ENCODE assay signal across 24 cellular contexts in genomic region chr16:1541293-1542165, GRCh38. TPM values are rescaled to one million over a fixed set of nuclear protein-coding genes. Genes with fewer than 3 reads are reported as not detected.
DNase-seq lines count a peak whose midpoint lies in the region; ATAC-seq and TF ChIP-seq lines count a peak whose summit lies in the region.
"Had no signal": no experiment of that assay in that cellular context is flagged by ENCODE, and none has a peak within 500 bp of the region (broad histone marks: within the 10 kb centered on the region; RNA-seq: fewer than 3 reads in every experiment).

No MANE protein-coding gene starts in this region.

- H3K4me3 ChIP-seq in WERI-Rb-1 (ENCODE audit: low read depth, low read length) (no peak overlapping the region), esophagus squamous epithelium (no peak overlapping the region)
- H3K4me3 ChIP-seq: dorsolateral prefrontal cortex had no signal

- no peak overlapping the region for H3K4me3 Mint-ChIP-seq in activated CD4-positive, alpha-beta T cell treated with anti-CD3 and anti-CD28 coated beads, Interleukin-2, amount 10 ng/mL, durations not matched to agents 7 days and 5 days
- no peak overlapping the region for H3K4me3 Mint-ChIP-seq in stimulated activated effector memory CD8-positive, alpha-beta T cell treated with anti-CD3 and anti-CD28 coated beads, Interleukin-12 subunit alpha, Interleukin-12 subunit beta, amount 100 ng/mL, for 72 hours
- no peak overlapping the region for H3K4me3 Mint-ChIP-seq in immature natural killer cell
- H3K4me3 Mint-ChIP-seq: CD14-positive monocyte; memory B cell; natural killer cell treated with Interleukin-12 subunit alpha and Interleukin-12 subunit beta and Interleukin-15 and Interleukin-18, amount 100 ng/mL, for 72 hours had no signal

- peaks cover 14 to 95% (median 48%) of the 10 kb centered on the region in 3 donors for H3K4me1 ChIP-seq in esophagus squamous epithelium

- H3K36me3 Mint-ChIP-seq in activated CD4-positive, alpha-beta T cell treated with anti-CD3 and anti-CD28 coated beads, Interleukin-2, amount 10 ng/mL, durations not matched to agents 7 days and 5 days (ENCODE audit: low read depth): peaks cover 67% of the 10 kb centered on the region
- H3K36me3 Mint-ChIP-seq in stimulated activated effector memory CD8-positive, alpha-beta T cell treated with anti-CD3 and anti-CD28 coated beads, Interleukin-12 subunit alpha, Interleukin-12 subunit beta, amount 100 ng/mL, for 72 hours: peaks cover 33% of the 10 kb centered on the region
- H3K36me3 Mint-ChIP-seq in immature natural killer cell: no peaks in the 10 kb centered on the region
- H3K36me3 Mint-ChIP-seq: memory B cell; natural killer cell treated with Interleukin-12 subunit alpha and Interleukin-12 subunit beta and Interleukin-15 and Interleukin-18, amount 100 ng/mL, for 72 hours had no signal

- ATAC-seq in stimulated activated effector memory CD8-positive, alpha-beta T cell treated with anti-CD3 and anti-CD28 coated beads, Interleukin-12 subunit alpha, Interleukin-12 subunit beta, amount 100 ng/mL, for 72 hours: no peak
- ATAC-seq: natural killer cell treated with Interleukin-12 subunit alpha and Interleukin-12 subunit beta and Interleukin-15 and Interleukin-18, amount 100 ng/mL, for 72 hours had no signal

- TF ChIP-seq POLR2A in esophagus squamous epithelium (IDR thresholded peaks at IDR 0.05): no peak

- WGBS in esophagus squamous epithelium, 2 donors: 93% methylated on average over 14 of the region's 41 CpGs; no CpG with 5 or more reads in 1 of the 2 donors

- peaks cover 83% of the 10 kb centered on the region for H3K4me1 Mint-ChIP-seq in activated CD4-positive, alpha-beta T cell treated with anti-CD3 and anti-CD28 coated beads, Interleukin-2, amount 10 ng/mL, durations not matched to agents 7 days and 5 days
- peaks cover 51% of the 10 kb centered on the region for H3K4me1 Mint-ChIP-seq in stimulated activated effector memory CD8-positive, alpha-beta T cell treated with anti-CD3 and anti-CD28 coated beads, Interleukin-12 subunit alpha, Interleukin-12 subunit beta, amount 100 ng/mL, for 72 hours
- H3K4me1 Mint-ChIP-seq in immature natural killer cell: peaks cover 46 to 68% of the 10 kb centered on the region in 2 donors

- H3K27me3 ChIP-seq in WERI-Rb-1 (ENCODE audit: insufficient read depth, low read depth, severe bottlenecking): no peaks in the 10 kb centered on the region
- no peaks in the 10 kb centered on the region for H3K27me3 ChIP-seq in esophagus squamous epithelium
- H3K27me3 ChIP-seq: dorsolateral prefrontal cortex had no signal

- H3K9me3 Mint-ChIP-seq in activated CD4-positive, alpha-beta T cell treated with anti-CD3 and anti-CD28 coated beads, Interleukin-2, amount 10 ng/mL, durations not matched to agents 7 days and 5 days: no peaks in the 10 kb centered on the region
- no peaks in the 10 kb centered on the region for H3K9me3 Mint-ChIP-seq in stimulated activated effector memory CD8-positive, alpha-beta T cell treated with anti-CD3 and anti-CD28 coated beads, Interleukin-12 subunit alpha, Interleukin-12 subunit beta, amount 100 ng/mL, for 72 hours
- H3K9me3 Mint-ChIP-seq in immature natural killer cell: no peaks in the 10 kb centered on the region
- H3K9me3 Mint-ChIP-seq: CD14-positive monocyte; memory B cell; natural killer cell treated with Interleukin-12 subunit alpha and Interleukin-12 subunit beta and Interleukin-15 and Interleukin-18, amount 100 ng/mL, for 72 hours had no signal

- no peak for DNase-seq in activated CD4-positive, alpha-beta T cell treated with anti-CD3 and anti-CD28 coated beads, Interleukin-2, amount 10 ng/mL, durations not matched to agents 7 days and 5 days
- no peak for DNase-seq in activated CD4-positive, alpha-beta T cell treated with anti-CD3 and anti-CD28 coated beads for 4 hours
- DNase-seq in WERI-Rb-1: peak; percentile 26
- DNase-seq in esophagus squamous epithelium (lab: John Stamatoyannopoulos, UW): no peak
- no peak for DNase-seq in stimulated activated effector memory CD8-positive, alpha-beta T cell treated with anti-CD3 and anti-CD28 coated beads, Interleukin-12 subunit alpha, Interleukin-12 subunit beta, amount 100 ng/mL, for 72 hours (ENCODE audit: low spot score in 2 of 2)
- no peak for DNase-seq in OCI-M2 (lab: John Stamatoyannopoulos, UW; ENCODE audit: unreplicated experiment)
- DNase-seq in NCI-H1436 (lab: John Stamatoyannopoulos, UW): no peak
- no peak for DNase-seq in immature natural killer cell
- DNase-seq: activated CD4-positive, CD25-positive, alpha-beta regulatory T cell; DMS 273 treated with DMSO at 0.1 percent for 48 hours; dorsolateral prefrontal cortex; GDM1; glutamatergic neuron; NCI-H1417; NCI-H2171; posterior cingulate gyrus; small intestine; stimulated activated CD4-positive, alpha-beta T cell treated with anti-CD3 and anti-CD28 coated beads, Interleukin-4, amount 100 ng/mL, for 24 hours had no signal

- H3K27me3 Mint-ChIP-seq in activated CD4-positive, alpha-beta T cell treated with anti-CD3 and anti-CD28 coated beads, Interleukin-2, amount 10 ng/mL, durations not matched to agents 7 days and 5 days: no peaks in the 10 kb centered on the region
- H3K27me3 Mint-ChIP-seq in immature natural killer cell (ENCODE audit: low read depth in 3 of 3): peaks cover 0 to 4% (median 0%) of the 10 kb centered on the region in 3 donors
- H3K27me3 Mint-ChIP-seq: memory B cell; natural killer cell treated with Interleukin-12 subunit alpha and Interleukin-12 subunit beta and Interleukin-15 and Interleukin-18, amount 100 ng/mL, for 72 hours had no signal

- H3K36me3 ChIP-seq in WERI-Rb-1 (no peaks in the 10 kb centered on the region; the same call in 1 of the 2 replicates), esophagus squamous epithelium (peaks cover 7 to 64% (median 10%) of the 10 kb centered on the region in 3 donors)

- H3K27ac ChIP-seq in WERI-Rb-1 (peak overlapping the region; percentile 94), esophagus squamous epithelium (peak overlapping the region in 3 of 4 donors; percentile 77 to 86 (median 82))

- intact Hi-C loops in esophagus squamous epithelium (cut with DNase I): no loop called here

- H3K9me3 ChIP-seq in WERI-Rb-1 (ENCODE audit: severe bottlenecking): no peaks in the 10 kb centered on the region
- H3K9me3 ChIP-seq in esophagus squamous epithelium: no peaks in the 10 kb centered on the region

- CTCF ChIA-PET in activated CD4-positive, alpha-beta T cell treated with anti-CD3 and anti-CD28 coated beads, Interleukin-2, amount 10 ng/mL, durations not matched to agents 7 days and 5 days (lab: Charles Lee): no interaction called here

- peak overlapping the region; percentile 73 for H3K27ac Mint-ChIP-seq in activated CD4-positive, alpha-beta T cell treated with anti-CD3 and anti-CD28 coated beads, Interleukin-2, amount 10 ng/mL, durations not matched to agents 7 days and 5 days
- peak overlapping the region; percentile 92 for H3K27ac Mint-ChIP-seq in stimulated activated effector memory CD8-positive, alpha-beta T cell treated with anti-CD3 and anti-CD28 coated beads, Interleukin-12 subunit alpha, Interleukin-12 subunit beta, amount 100 ng/mL, for 72 hours
- H3K27ac Mint-ChIP-seq in immature natural killer cell: no peak overlapping the region
- H3K27ac Mint-ChIP-seq: memory B cell had no signal

- POLR2A ChIA-PET in activated CD4-positive, alpha-beta T cell treated with anti-CD3 and anti-CD28 coated beads, Interleukin-2, amount 10 ng/mL, durations not matched to agents 7 days and 5 days (lab: Charles Lee): interaction anchor here (0.6 kb wide), 1 partner anchor 34 kb away, joined by 3 read pairs; no protein-coding TSS in a partner anchor

- TF ChIP-seq CTCF in WERI-Rb-1 (IDR thresholded peaks at IDR 0.05; ENCODE audit: low read depth, low read length): no peak
- TF ChIP-seq CTCF in esophagus squamous epithelium (IDR thresholded peaks at IDR 0.05): no peak

RNA-seq across cellular contexts. Expression of gene TMEM204, which starts 8.1 kb away (rescaled TPM):
- total RNA-seq in activated CD4-positive, alpha-beta T cell treated with anti-CD3 and anti-CD28 coated beads, Interleukin-2, amount 10 ng/mL, durations not matched to agents 7 days and 5 days: 10 to 100 TPM; 60.6 to 73.5 TPM
- 10 to 100 TPM in 1 of 4 donors, 1 to 10 TPM in 3; 4.3 to 32.4 (median 7.9) TPM for total RNA-seq in esophagus squamous epithelium
- 10 to 100 TPM; 23.0 to 41.0 (median 38.3) TPM for polyA plus RNA-seq in immature natural killer cell
- total RNA-seq: LHCN-M2, SK-MEL-5 had no signal

RNA-seq across cellular contexts. Expression of gene TELO2, which starts 48.4 kb away (rescaled TPM):
- total RNA-seq in activated CD4-positive, alpha-beta T cell treated with anti-CD3 and anti-CD28 coated beads, Interleukin-2, amount 10 ng/mL, durations not matched to agents 7 days and 5 days: 10 to 100 TPM; 49.1 to 65.5 TPM
- 10 to 100 TPM; 17.0 to 29.3 (median 21.4) TPM for total RNA-seq in esophagus squamous epithelium
- 10 to 100 TPM; 12.0 to 16.4 (median 12.3) TPM for polyA plus RNA-seq in immature natural killer cell

RNA-seq across cellular contexts. Expression of gene PTX4, which starts 52.8 kb away (rescaled TPM):
- not detected for total RNA-seq in activated CD4-positive, alpha-beta T cell treated with anti-CD3 and anti-CD28 coated beads, Interleukin-2, amount 10 ng/mL, durations not matched to agents 7 days and 5 days
- total RNA-seq in esophagus squamous epithelium: not detected
- not detected for polyA plus RNA-seq in immature natural killer cell
- total RNA-seq: LHCN-M2, SK-MEL-5 had no signal
- polyA plus RNA-seq: CD14-positive monocyte, esophagus had no signal

Comparison
In these comparisons a context has a peak if more than half of its experiments do, and no peak if none do; other contexts are left out.
1. H3K27ac Mint-ChIP-seq: peak in activated CD4-positive, alpha-beta T cell treated with anti-CD3 and anti-CD28 coated beads, Interleukin-2, amount 10 ng/mL, durations not matched to agents 7 days and 5 days (single experiment) and stimulated activated effector memory CD8-positive, alpha-beta T cell treated with anti-CD3 and anti-CD28 coated beads, Interleukin-12 subunit alpha, Interleukin-12 subunit beta, amount 100 ng/mL, for 72 hours (single experiment); none in immature natural killer cell (0 of 6).